ENCODE assay signal across 14 cellular contexts in genomic region chr2:43538034-43538670, GRCh38. TPM values are rescaled to one million over a fixed set of nuclear protein-coding genes. Genes with fewer than 3 reads are reported as not detected.
A peak's percentile ranks its signal among the peaks of the same experiment; 100 is the strongest.
DNase-seq lines count a peak whose midpoint lies in the region; ATAC-seq and TF ChIP-seq lines count a peak whose summit lies in the region.
"Had no signal": no experiment of that assay in that cellular context is flagged by ENCODE, and none has a peak within 500 bp of the region (broad histone marks: within the 10 kb centered on the region; RNA-seq: fewer than 3 reads in every experiment).

No MANE protein-coding gene starts in this region.

- ATAC-seq in effector memory CD8-positive, alpha-beta T cell (replicated peaks), result no peak
- ATAC-seq in upper lobe of left lung (ENCODE audit: low FRiP score in 2 of 2), result no peak

- TF ChIP-seq POLR2A in upper lobe of left lung (IDR thresholded peaks at IDR 0.05), result no peak

- intact Hi-C loops in activated CD4-positive, alpha-beta memory T cell treated with anti-CD3 and anti-CD28 coated beads for 36 hours (cut with micrococcal nuclease), result no loop called here

- POLR2A ChIA-PET in activated CD4-positive, alpha-beta memory T cell treated with anti-CD3 and anti-CD28 coated beads for 36 hours (lab: Charles Lee), result interaction anchor here (0.6 to 0.9 kb wide), 2 partner anchors 57 to 581 kb away, joined by 3 read pairs; partner anchors contain the start of gene THADA

- no peaks in the 10 kb centered on the region for H3K27me3 Mint-ChIP-seq in activated naive CD4-positive, alpha-beta T cell treated with anti-CD3 and anti-CD28 coated beads, Interleukin-2, amount 50 U/mL, for 24 hours
- no peaks in the 10 kb centered on the region for H3K27me3 Mint-ChIP-seq in effector memory CD8-positive, alpha-beta T cell
- no peaks in the 10 kb centered on the region for H3K27me3 Mint-ChIP-seq in neural crest cell (ENCODE audit: low read depth)
- no peaks in the 10 kb centered on the region for H3K27me3 Mint-ChIP-seq in activated CD4-positive, alpha-beta memory T cell treated with anti-CD3 and anti-CD28 coated beads for 36 hours

- H3K27ac ChIP-seq in upper lobe of left lung, result peak overlapping the region; percentile 2 to 78 (median 60)
- H3K27ac ChIP-seq: colonic mucosa had no signal

- peak overlapping the region; percentile 45 for H3K4me3 Mint-ChIP-seq in activated naive CD4-positive, alpha-beta T cell treated with anti-CD3 and anti-CD28 coated beads, Interleukin-2, amount 50 U/mL, for 24 hours
- H3K4me3 Mint-ChIP-seq in effector memory CD8-positive, alpha-beta T cell, result no peak overlapping the region
- no peak overlapping the region for H3K4me3 Mint-ChIP-seq in neural crest cell
- no peak overlapping the region for H3K4me3 Mint-ChIP-seq in activated CD4-positive, alpha-beta memory T cell treated with anti-CD3 and anti-CD28 coated beads for 36 hours

- H3K4me1 ChIP-seq in upper lobe of left lung, result peaks cover 9 to 20% (median 13%) of the 10 kb centered on the region in 4 donors
- H3K4me1 ChIP-seq: colonic mucosa, testis had no signal

- H3K27ac Mint-ChIP-seq in activated naive CD4-positive, alpha-beta T cell treated with anti-CD3 and anti-CD28 coated beads, Interleukin-2, amount 50 U/mL, for 24 hours, result peak overlapping the region; percentile 4
- peak overlapping the region; percentile 11 to 17 for H3K27ac Mint-ChIP-seq in effector memory CD8-positive, alpha-beta T cell
- H3K27ac Mint-ChIP-seq in neural crest cell (ENCODE audit: unreplicated experiment), result peak overlapping the region; percentile 85
- no peak overlapping the region for H3K27ac Mint-ChIP-seq in activated CD4-positive, alpha-beta memory T cell treated with anti-CD3 and anti-CD28 coated beads for 36 hours

- H3K4me3 ChIP-seq in upper lobe of left lung, result no peak overlapping the region
- H3K4me3 ChIP-seq: colonic mucosa, testis had no signal

- no peak for TF ChIP-seq EP300 in upper lobe of left lung (IDR thresholded peaks at IDR 0.05)

- CTCF ChIA-PET in activated CD4-positive, alpha-beta memory T cell treated with anti-CD3 and anti-CD28 coated beads for 36 hours (lab: Charles Lee), result interaction anchor here (1.3 to 5.4 kb wide), 4 partner anchors 40 to 411 kb away, joined by 5 to 29 read pairs (median 7); no protein-coding TSS in a partner anchor

- no peaks in the 10 kb centered on the region for H3K9me3 ChIP-seq in upper lobe of left lung
- H3K9me3 ChIP-seq: colonic mucosa, testis had no signal

- H3K36me3 Mint-ChIP-seq in activated naive CD4-positive, alpha-beta T cell treated with anti-CD3 and anti-CD28 coated beads, Interleukin-2, amount 50 U/mL, for 24 hours, result peaks cover 16% of the 10 kb centered on the region
- peaks cover 22% of the 10 kb centered on the region for H3K36me3 Mint-ChIP-seq in effector memory CD8-positive, alpha-beta T cell (ENCODE audit: insufficient read depth)
- H3K36me3 Mint-ChIP-seq in neural crest cell (ENCODE audit: low read depth), result peaks cover 16% of the 10 kb centered on the region
- peaks cover 38% of the 10 kb centered on the region for H3K36me3 Mint-ChIP-seq in activated CD4-positive, alpha-beta memory T cell treated with anti-CD3 and anti-CD28 coated beads for 36 hours

- WGBS in upper lobe of left lung, 2 donors, result 65 to 97% methylated on average over 1 of the region's 1 CpG

- H3K9me3 Mint-ChIP-seq in activated naive CD4-positive, alpha-beta T cell treated with anti-CD3 and anti-CD28 coated beads, Interleukin-2, amount 50 U/mL, for 24 hours, result no peaks in the 10 kb centered on the region
- H3K9me3 Mint-ChIP-seq in effector memory CD8-positive, alpha-beta T cell, result no peaks in the 10 kb centered on the region
- H3K9me3 Mint-ChIP-seq in neural crest cell, result no peaks in the 10 kb centered on the region
- H3K9me3 Mint-ChIP-seq in activated CD4-positive, alpha-beta memory T cell treated with anti-CD3 and anti-CD28 coated beads for 36 hours, result no peaks in the 10 kb centered on the region

- peaks cover 0 to 4% (median 0%) of the 10 kb centered on the region in 4 donors for H3K36me3 ChIP-seq in upper lobe of left lung
- H3K36me3 ChIP-seq: colonic mucosa had no signal

- H3K4me1 Mint-ChIP-seq in activated naive CD4-positive, alpha-beta T cell treated with anti-CD3 and anti-CD28 coated beads, Interleukin-2, amount 50 U/mL, for 24 hours, result peaks cover 23% of the 10 kb centered on the region
- peaks cover 0 to 3% of the 10 kb centered on the region in 2 donors for H3K4me1 Mint-ChIP-seq in effector memory CD8-positive, alpha-beta T cell (ENCODE audit: low read depth in 2 of 2)
- peaks cover 10% of the 10 kb centered on the region for H3K4me1 Mint-ChIP-seq in neural crest cell
- peaks cover 27% of the 10 kb centered on the region for H3K4me1 Mint-ChIP-seq in activated CD4-positive, alpha-beta memory T cell treated with anti-CD3 and anti-CD28 coated beads for 36 hours (ENCODE audit: low read depth)

- no peaks in the 10 kb centered on the region for H3K27me3 ChIP-seq in upper lobe of left lung
- H3K27me3 ChIP-seq: colonic mucosa, testis had no signal

- no peak for TF ChIP-seq CTCF in neural crest cell (conservative IDR thresholded peaks at IDR 0.05)
- no peak for TF ChIP-seq CTCF in upper lobe of left lung (IDR thresholded peaks at IDR 0.05)

- no peak for DNase-seq in activated naive CD4-positive, alpha-beta T cell treated with anti-CD3 and anti-CD28 coated beads, Interleukin-2, amount 50 U/mL, for 16 hours
- DNase-seq in effector memory CD8-positive, alpha-beta T cell, result no peak
- DNase-seq in neural crest cell (ENCODE audit: low read depth, low spot score) (no peak), upper lobe of left lung (no peak), SIG-M5 treated with dmso at 0.1 percent for 504 hours (lab: John Stamatoyannopoulos, UW; ENCODE audit: unreplicated experiment) (no peak)
- DNase-seq in activated naive CD4-positive, alpha-beta T cell (lab: John Stamatoyannopoulos, UW), result no peak
- no peak for DNase-seq in activated CD4-positive, alpha-beta memory T cell treated with anti-CD3 and anti-CD28 coated beads for 36 hours
- DNase-seq: colonic mucosa, KBM-7, NCI-H1930, NCI-H774, Right ventricle myocardium superior, testis had no signal

RNA-seq across cellular contexts. Expression of gene THADA, which starts 57.7 kb away (rescaled TPM):
- total RNA-seq in neural crest cell (33.7 and 33.8 TPM in 2 replicates), upper lobe of left lung (10 to 100 TPM; 23.6 to 57.5 (median 37.3) TPM)
- total RNA-seq in activated CD4-positive, alpha-beta memory T cell treated with anti-CD3 and anti-CD28 coated beads for 36 hours, result 10 to 100 TPM; 39.0 to 46.6 TPM
